ENCODE assay signal across 8 cellular contexts in genomic region chr14:104865631-104866441, GRCh38. TPM values are rescaled to one million over a fixed set of nuclear protein-coding genes. Genes with fewer than 3 reads are reported as not detected.
A peak's percentile ranks its signal among the peaks of the same experiment; 100 is the strongest.
DNase-seq lines count a peak whose midpoint lies in the region; ATAC-seq and TF ChIP-seq lines count a peak whose summit lies in the region.

No MANE protein-coding gene starts in this region.

- H3K4me2 ChIP-seq in trophoblast cell (ENCODE audit: low read length), result peak overlapping the region; percentile 69

- H3K18ac ChIP-seq in trophoblast cell (ENCODE audit: low read length), result peak overlapping the region; percentile 73

- no peak overlapping the region for H2BK12ac ChIP-seq in trophoblast cell (ENCODE audit: low read length)

- H3K4me3 ChIP-seq in heart right ventricle, result peak overlapping the region; percentile 26 to 71 (median 64)
- H3K4me3 ChIP-seq in trophoblast cell (ENCODE audit: low read depth, low read length), result peak overlapping the region; percentile 78

- no peak overlapping the region for H3K23ac ChIP-seq in trophoblast cell (ENCODE audit: low read length)

- H3K79me1 ChIP-seq in trophoblast cell (ENCODE audit: low read length), result peaks cover 15% of the 10 kb centered on the region

- intact Hi-C loops in heart right ventricle (cut with DNase I), result no loop called here

- H2AK5ac ChIP-seq in trophoblast cell (ENCODE audit: low read length), result peak overlapping the region; percentile 31

- no peaks in the 10 kb centered on the region for H3K9me3 Mint-ChIP-seq in activated naive CD4-positive, alpha-beta T cell treated with anti-CD3 and anti-CD28 coated beads, Interleukin-2, amount 50 U/mL, for 72 hours

- H3K9me3 ChIP-seq in heart right ventricle, result no peaks in the 10 kb centered on the region
- peaks cover 6% of the 10 kb centered on the region for H3K9me3 ChIP-seq in trophoblast cell (ENCODE audit: insufficient read depth, low read depth, low read length)

- H3K4me1 ChIP-seq in heart right ventricle (peaks cover 4 to 28% (median 20%) of the 10 kb centered on the region in 9 donors), trophoblast cell (ENCODE audit: control insufficient read depth in 1 of 2, insufficient read depth in 2 of 2, low read length in 2 of 2) (peaks cover 13 to 20% of the 10 kb centered on the region in 2 experiments)

- 9 to 17% methylated on average over 45 to 68 of the region's 68 CpGs for WGBS in heart right ventricle, 2 donors
- WGBS in trophoblast cell (ENCODE audit: extremely low coverage, insufficient coverage, insufficient read length), result no CpG with 5 or more reads among the region's 68 CpGs

- no peaks in the 10 kb centered on the region for H3K36me3 Mint-ChIP-seq in activated naive CD4-positive, alpha-beta T cell treated with anti-CD3 and anti-CD28 coated beads, Interleukin-2, amount 50 U/mL, for 72 hours

- H3K27ac ChIP-seq in heart right ventricle (peak overlapping the region in 7 of 10 donors; percentile 29 to 65 (median 45)), trophoblast cell (ENCODE audit: low read depth, low read length) (no peak overlapping the region)

- H3K9ac ChIP-seq in trophoblast cell (ENCODE audit: low read length), result peak overlapping the region; percentile 66

- H4K8ac ChIP-seq in trophoblast cell (ENCODE audit: low read depth, low read length), result peak overlapping the region; percentile 55

- H2AFZ ChIP-seq in trophoblast cell (ENCODE audit: insufficient read depth, low read length, poor library complexity), result peak overlapping the region; percentile 46

- peak; percentile 56 for DNase-seq in DMS79 treated with DMSO at 0.1 percent for 48 hours (lab: John Stamatoyannopoulos, UW)
- no peak for DNase-seq in DMS79 (lab: John Stamatoyannopoulos, UW)
- peak; percentile 74 for DNase-seq in NCI-H69 (lab: John Stamatoyannopoulos, UW)
- DNase-seq in activated naive CD4-positive, alpha-beta T cell treated with anti-CD3 and anti-CD28 coated beads, Interleukin-2, amount 50 U/mL, for 72 hours (ENCODE audit: low spot score in 2 of 2), result peak in 1 of 2 donors; percentile 39
- peak; percentile 65 to 71 for DNase-seq in heart right ventricle
- peak; percentile 51 to 62 for DNase-seq in trophoblast cell
- DNase-seq in NCI-H1092 treated with DMSO at 0.1 percent for 48 hours (lab: John Stamatoyannopoulos, UW), result no peak

- H3K79me2 ChIP-seq in trophoblast cell (ENCODE audit: control insufficient read depth, insufficient read depth, low read length, poor library complexity), result peaks cover 13% of the 10 kb centered on the region

- H3K36me3 ChIP-seq in heart right ventricle, result peaks cover 0 to 7% (median 0%) of the 10 kb centered on the region in 9 donors
- peaks cover 8 to 10% of the 10 kb centered on the region in 2 experiments for H3K36me3 ChIP-seq in trophoblast cell (ENCODE audit: control insufficient read depth in 1 of 2, insufficient read depth in 2 of 2, low read length in 2 of 2)

- peaks cover 0 to 50% (median 0%) of the 10 kb centered on the region in 7 donors for H3K27me3 ChIP-seq in heart right ventricle
- H3K27me3 ChIP-seq in trophoblast cell (ENCODE audit: insufficient read depth, low read length), result no peaks in the 10 kb centered on the region

- H3K27ac Mint-ChIP-seq in activated naive CD4-positive, alpha-beta T cell treated with anti-CD3 and anti-CD28 coated beads, Interleukin-2, amount 50 U/mL, for 72 hours, result peak overlapping the region in 1 of 2 donors; percentile 18

- H2BK120ac ChIP-seq in trophoblast cell (ENCODE audit: insufficient read depth, low read length, poor library complexity), result peak overlapping the region; percentile 61

- H3K4ac ChIP-seq in trophoblast cell (ENCODE audit: low read depth, low read length), result peak overlapping the region; percentile 18

- peak overlapping the region; percentile 16 for H2BK5ac ChIP-seq in trophoblast cell (ENCODE audit: low read depth, low read length, poor library complexity)

- H4K12ac ChIP-seq in trophoblast cell (ENCODE audit: low read depth, low read length), result no peak overlapping the region

- peak overlapping the region; percentile 88 for H3K14ac ChIP-seq in trophoblast cell (ENCODE audit: low read length)

- peak overlapping the region; percentile 58 for H4K91ac ChIP-seq in trophoblast cell (ENCODE audit: low read depth, low read length)

- ATAC-seq in activated naive CD4-positive, alpha-beta T cell treated with anti-CD3 and anti-CD28 coated beads, Interleukin-2, amount 50 U/mL, for 72 hours, result peak; percentile 65 to 72
- peak; percentile 58 to 83 (median 75) for ATAC-seq in heart right ventricle
- no peak for ATAC-seq in GM19328 (IDR thresholded peaks at IDR 0.05; ENCODE audit: unreplicated experiment)

- TF ChIP-seq CTCF in heart right ventricle (IDR thresholded peaks at IDR 0.05), result no peak

RNA-seq across cellular contexts. Expression of gene CEP170B, which starts 0.8 kb away (rescaled TPM):
- 1 to 10 TPM; 6.0 to 9.4 TPM for total RNA-seq in activated naive CD4-positive, alpha-beta T cell treated with anti-CD3 and anti-CD28 coated beads, Interleukin-2, amount 50 U/mL, for 72 hours
- 10 to 100 TPM in 9 of 10 donors, 1 to 10 TPM in 1; 8.3 to 13.6 (median 12.3) TPM for total RNA-seq in heart right ventricle
- 1 to 10 TPM; 6.8 to 9.1 TPM for polyA plus RNA-seq in heart right ventricle
- 34.1 and 36.0 TPM in 2 replicates for polyA plus RNA-seq in trophoblast cell (2013)

RNA-seq across cellular contexts. Expression of gene PLD4, which starts 58.8 kb away (rescaled TPM):
- total RNA-seq in activated naive CD4-positive, alpha-beta T cell treated with anti-CD3 and anti-CD28 coated beads, Interleukin-2, amount 50 U/mL, for 72 hours, result under 1 TPM in 1 of 2 donors, not detected in 1; 0.04 TPM
- total RNA-seq in heart right ventricle, result under 1 TPM in 9 of 10 donors, not detected in 1; 0.23 to 0.91 (median 0.50) TPM
- under 1 TPM; 0.07 to 0.13 TPM for polyA plus RNA-seq in heart right ventricle
- 0.04 and 0.08 TPM in 2 replicates for polyA plus RNA-seq in trophoblast cell (2013)

Comparison
In these comparisons a context has a peak if more than half of its experiments do, and no peak if none do; other contexts are left out.
1. DNase-seq: peak in DMS79 treated with DMSO at 0.1 percent for 48 hours (single experiment), NCI-H69 (single experiment), heart right ventricle (2 of 2) and trophoblast cell (2 of 2); none in DMS79 (single experiment) and NCI-H1092 treated with DMSO at 0.1 percent for 48 hours (single experiment).